ENCODE assay signal across 10 cellular contexts in genomic region chr14:68694516-68695235, GRCh38.
DNase-seq lines count a peak whose midpoint lies in the region; ATAC-seq and TF ChIP-seq lines count a peak whose summit lies in the region.
"Had no signal": no experiment of that assay in that cellular context is flagged by ENCODE, and none has a peak within 500 bp of the region (broad histone marks: within the 10 kb centered on the region; RNA-seq: fewer than 3 reads in every experiment).

No MANE protein-coding gene starts in this region.

- POLR2A ChIA-PET in WTC11 (lab: Charles Lee): no interaction called here

- ATAC-seq in SK-N-SH treated with all-trans-retinoic acid at 6 μM for 48 hours: peak; percentile 40
- ATAC-seq in stimulated activated naive B cell treated with anti-CD40 and anti-IgM and Interleukin-4, amounts not matched to agents 10 μg/mL and 1 μg/mL and 100 μg/mL, for 72 hours (replicated peaks): peak; percentile 4 to 5
- ATAC-seq in WTC11: no peak
- no peak for ATAC-seq in GM21515 (IDR thresholded peaks at IDR 0.05; ENCODE audit: unreplicated experiment)

- peak; percentile 84 for DNase-seq in HCEC 1CT
- DNase-seq in fibroblast of peridontal ligament (ENCODE audit: extremely low read depth): peak; percentile 67
- DNase-seq in stimulated activated naive B cell treated with anti-CD40 and anti-IgM and Interleukin-4, amounts not matched to agents 10 μg/mL and 1 μg/mL and 100 μg/mL, for 72 hours: no peak
- no peak for DNase-seq in WTC11 (ENCODE audit: low spot score)
- DNase-seq in AG08396 (ENCODE audit: low spot score): no peak
- DNase-seq: endodermal cell, left ventricle myocardium inferior, NCI-H1694 treated with DMSO at 0.1 percent for 48 hours had no signal

- no peak for TF ChIP-seq CTCF in WTC11 (IDR thresholded peaks at IDR 0.05)

- H3K27me3 Mint-ChIP-seq in stimulated activated naive B cell treated with anti-CD40 and anti-IgM and Interleukin-4, amounts not matched to agents 10 μg/mL and 1 μg/mL and 100 μg/mL, for 72 hours: no peaks in the 10 kb centered on the region
- peaks cover 9% of the 10 kb centered on the region for H3K27me3 Mint-ChIP-seq in WTC11 (ENCODE audit: low read depth)

- CTCF ChIA-PET in WTC11 (lab: Charles Lee): no interaction called here

- H3K36me3 Mint-ChIP-seq in stimulated activated naive B cell treated with anti-CD40 and anti-IgM and Interleukin-4, amounts not matched to agents 10 μg/mL and 1 μg/mL and 100 μg/mL, for 72 hours: no peaks in the 10 kb centered on the region
- H3K36me3 Mint-ChIP-seq in WTC11: no peaks in the 10 kb centered on the region

- no peaks in the 10 kb centered on the region for H3K9me3 Mint-ChIP-seq in stimulated activated naive B cell treated with anti-CD40 and anti-IgM and Interleukin-4, amounts not matched to agents 10 μg/mL and 1 μg/mL and 100 μg/mL, for 72 hours
- peaks cover 6% of the 10 kb centered on the region for H3K9me3 Mint-ChIP-seq in WTC11
- H3K9me3 Mint-ChIP-seq: endodermal cell had no signal

- peak overlapping the region in 1 of 2 donors; percentile 45 for H3K4me3 Mint-ChIP-seq in stimulated activated naive B cell treated with anti-CD40 and anti-IgM and Interleukin-4, amounts not matched to agents 10 μg/mL and 1 μg/mL and 100 μg/mL, for 72 hours
- no peak overlapping the region for H3K4me3 Mint-ChIP-seq in WTC11
- H3K4me3 Mint-ChIP-seq: endodermal cell had no signal

- peaks cover 48 to 65% of the 10 kb centered on the region in 2 donors for H3K4me1 Mint-ChIP-seq in stimulated activated naive B cell treated with anti-CD40 and anti-IgM and Interleukin-4, amounts not matched to agents 10 μg/mL and 1 μg/mL and 100 μg/mL, for 72 hours
- peaks cover 23% of the 10 kb centered on the region for H3K4me1 Mint-ChIP-seq in WTC11

- peak overlapping the region; percentile 85 for H3K27ac Mint-ChIP-seq in stimulated activated naive B cell treated with anti-CD40 and anti-IgM and Interleukin-4, amounts not matched to agents 10 μg/mL and 1 μg/mL and 100 μg/mL, for 72 hours
- no peak overlapping the region for H3K27ac Mint-ChIP-seq in WTC11
- H3K27ac Mint-ChIP-seq: endodermal cell had no signal

TF ChIP-seq in SK-N-SH treated with all-trans-retinoic acid at 6 μM for 48 hours, 23 proteins besides CTCF, POLR2A, EP300 and RAD21:
- TF ChIP-seq RARB (CRISPR knock-in tag; IDR thresholded peaks at IDR 0.05) (no peak), ISL1 (CRISPR knock-in tag; IDR thresholded peaks at IDR 0.05) (no peak), GLIS3 (CRISPR knock-in tag; IDR thresholded peaks at IDR 0.05) (no peak), ZNF70 (CRISPR knock-in tag; IDR thresholded peaks at IDR 0.05) (no peak), TSHZ2 (CRISPR knock-in tag; IDR thresholded peaks at IDR 0.05) (no peak), ZNF565 (CRISPR knock-in tag; conservative IDR thresholded peaks at IDR 0.05; ENCODE audit: low read depth) (no peak)

TF ChIP-seq in WTC11, 78 proteins besides CTCF, POLR2A, EP300 and RAD21 (continues in another document):
- TF ChIP-seq PRDM15 (CRISPR knock-in tag; IDR thresholded peaks at IDR 0.05) (no peak), ZNF121 (CRISPR knock-in tag; IDR thresholded peaks at IDR 0.05) (no peak), ZNF425 (CRISPR knock-in tag; conservative IDR thresholded peaks at IDR 0.05) (no peak), CBFB (CRISPR knock-in tag; IDR thresholded peaks at IDR 0.05; ENCODE audit: low read depth) (no peak), ZNF671 (CRISPR knock-in tag; IDR thresholded peaks at IDR 0.05) (no peak), E2F5 (CRISPR knock-in tag; IDR thresholded peaks at IDR 0.05) (no peak), E2F4 (CRISPR knock-in tag; IDR thresholded peaks at IDR 0.05; ENCODE audit: borderline replicate concordance, low read depth) (no peak), ZBTB43 (CRISPR knock-in tag; IDR thresholded peaks at IDR 0.05) (no peak), ZNF512 (CRISPR knock-in tag; IDR thresholded peaks at IDR 0.05; ENCODE audit: borderline replicate concordance) (no peak), TP53 (CRISPR knock-in tag; IDR thresholded peaks at IDR 0.05) (no peak), HMGA2 (CRISPR knock-in tag; IDR thresholded peaks at IDR 0.05) (no peak), MYBL2 (CRISPR knock-in tag; IDR thresholded peaks at IDR 0.05) (no peak)

Comparison
In these comparisons a context has a peak if more than half of its experiments do, and no peak if none do; other contexts are left out.
1. DNase-seq: peak in HCEC 1CT (single experiment) and fibroblast of peridontal ligament (single experiment); none in stimulated activated naive B cell treated with anti-CD40 and anti-IgM and Interleukin-4, amounts not matched to agents 10 μg/mL and 1 μg/mL and 100 μg/mL, for 72 hours (single experiment), WTC11 (single experiment) and AG08396 (single experiment).
2. ATAC-seq: peak in SK-N-SH treated with all-trans-retinoic acid at 6 μM for 48 hours (single experiment) and stimulated activated naive B cell treated with anti-CD40 and anti-IgM and Interleukin-4, amounts not matched to agents 10 μg/mL and 1 μg/mL and 100 μg/mL, for 72 hours (2 of 2); none in WTC11 (single experiment) and GM21515 (single experiment).